8 cellular contexts compared by ENCODE assay signal in genomic region chr11:46332568-46333128, GRCh38. TPM values are rescaled to one million over a fixed set of nuclear protein-coding genes. Genes with fewer than 3 reads are reported as not detected.
DNase-seq lines count a peak whose midpoint lies in the region; ATAC-seq and TF ChIP-seq lines count a peak whose summit lies in the region.

No MANE protein-coding gene starts in this region.

- POLR2A ChIA-PET in BJ (lab: Charles Lee): no interaction called here

- H3K27me3 ChIP-seq in BJ (ENCODE audit: control insufficient read depth, insufficient read depth, low read length) (peaks cover 22% of the 10 kb centered on the region), mononuclear cell (ENCODE audit: insufficient read depth, low read length) (peaks cover 43% of the 10 kb centered on the region), tibial nerve (peaks cover 0 to 75% of the 10 kb centered on the region in 2 donors)

- no peak for TF ChIP-seq POLR2A in tibial nerve (IDR thresholded peaks at IDR 0.05)

- peaks cover 79% of the 10 kb centered on the region for H3K4me1 ChIP-seq in mononuclear cell (ENCODE audit: insufficient read depth, low read length)
- peaks cover 0 to 29% (median 10%) of the 10 kb centered on the region in 4 donors for H3K4me1 ChIP-seq in tibial nerve

- 3 to 4% methylated on average over 22 to 33 of the region's 60 CpGs for WGBS in tibial nerve, 2 donors

- H3K36me3 ChIP-seq in BJ (ENCODE audit: control insufficient read depth, insufficient read depth, low read length): no peaks in the 10 kb centered on the region
- no peaks in the 10 kb centered on the region for H3K36me3 ChIP-seq in tibial nerve

- DNase-seq in BJ (ENCODE audit: low read depth) (no peak), NCI-H526 treated with DMSO at 0.1 percent for 48 hours (lab: John Stamatoyannopoulos, UW) (peak; percentile 57), caudate nucleus (lab: John Stamatoyannopoulos, UW) (peak in 19 of 61 donors; percentile 13 to 82 (median 34)), tibial nerve (ENCODE audit: low spot score in 2 of 2) (no peak), NCI-H1436 (lab: John Stamatoyannopoulos, UW) (no peak), globus pallidus (ENCODE audit: low spot score) (no peak)

- H3K4me3 ChIP-seq in BJ (ENCODE audit: low read depth, low read length) (peak overlapping the region; percentile 27), mononuclear cell (ENCODE audit: low read length) (peak overlapping the region; percentile 33), tibial nerve (peak overlapping the region; percentile 5 to 49 (median 34))

- no peak for TF ChIP-seq EP300 in tibial nerve (IDR thresholded peaks at IDR 0.05)

- CTCF ChIA-PET in BJ (lab: Yijun Ruan, JAX): interaction anchor here (0.6 to 3.2 kb wide), 3 partner anchors 10 to 93 kb away, joined by 3 to 15 read pairs (median 3); no protein-coding TSS in a partner anchor

- TF ChIP-seq CTCF in BJ (IDR thresholded peaks at IDR 0.05; ENCODE audit: insufficient read depth, low read depth, low read length) (no peak), tibial nerve (IDR thresholded peaks at IDR 0.05) (no peak)

- no peak for ATAC-seq in GM19351 (IDR thresholded peaks at IDR 0.05; ENCODE audit: unreplicated experiment)

- H3K27ac ChIP-seq in caudate nucleus (ENCODE audit: low read depth, low read length): peak overlapping the region; percentile 30
- H3K27ac ChIP-seq in tibial nerve: no peak overlapping the region

- H3K9me3 ChIP-seq in mononuclear cell (ENCODE audit: low read depth, low read length): no peaks in the 10 kb centered on the region
- no peaks in the 10 kb centered on the region for H3K9me3 ChIP-seq in tibial nerve

RNA-seq across cellular contexts. Expression of gene DGKZ, which starts 14.6 kb away (rescaled TPM):
- polyA plus RNA-seq in BJ (2011; rRNA removed): 16.3 and 31.7 TPM in 2 replicates
- 34.9 and 35.4 TPM in 2 replicates for polyA minus RNA-seq in BJ (2011; rRNA and poly(A)+ RNA removed)
- total RNA-seq in mononuclear cell (90.6 TPM), tibial nerve (100 to 1,000 TPM in 1 of 4 donors, 10 to 100 TPM in 3; 41.2 to 105 (median 49.6) TPM)

RNA-seq across cellular contexts. Expression of gene MDK, which starts 48.8 kb away (rescaled TPM):
- polyA plus RNA-seq in BJ (2011; rRNA removed): 77.0 and 91.9 TPM in 2 replicates
- polyA minus RNA-seq in BJ (2011; rRNA and poly(A)+ RNA removed): 12.4 and 14.2 TPM in 2 replicates
- total RNA-seq in mononuclear cell (1.5 TPM), tibial nerve (100 to 1,000 TPM in 1 of 4 donors, 10 to 100 TPM in 3; 48.1 to 107 (median 57.3) TPM)

RNA-seq across cellular contexts. Expression of gene CREB3L1, which starts 55.2 kb away (rescaled TPM):
- polyA plus RNA-seq in BJ (2011; rRNA removed): 21.5 and 39.4 TPM in 2 replicates
- polyA minus RNA-seq in BJ (2011; rRNA and poly(A)+ RNA removed): 55.4 and 125 TPM in 2 replicates
- total RNA-seq in mononuclear cell: 0.10 TPM
- total RNA-seq in tibial nerve: 1 to 10 TPM; 2.0 to 6.9 (median 3.4) TPM

RNA-seq across cellular contexts. Expression of gene CHRM4, which starts 58.9 kb away (rescaled TPM):
- polyA plus RNA-seq in BJ (2011; rRNA removed): 0.10 TPM in 1 of 2 replicates, not detected in the other
- not detected in 2 replicates for polyA minus RNA-seq in BJ (2011; rRNA and poly(A)+ RNA removed)
- total RNA-seq in mononuclear cell (1.3 TPM), tibial nerve (1 to 10 TPM in 1 of 4 donors, not detected in 3; 1.2 TPM)

Comparison
In these comparisons a context has a peak if more than half of its experiments do, and no peak if none do; other contexts are left out.
1. RNA of gene MDK, which starts 48.8 kb away (total RNA-seq): 48.1 to 107 TPM in tibial nerve; 1.5 TPM in mononuclear cell (single experiment); every median in the first group is over 10 times any median in the second.
2. Peak in every context shown above with its lines, with median percentiles within 50 percentile points of each other: H3K4me3 ChIP-seq.